In genomic region chr21:34884346-34884929, GRCh38 we compare ENCODE assay signal across 9 cellular contexts.
A peak's percentile ranks its signal among the peaks of the same experiment; 100 is the strongest.
DNase-seq lines count a peak whose midpoint lies in the region; ATAC-seq, FAIRE-seq and TF ChIP-seq lines count a peak whose summit lies in the region.
"Had no signal": no experiment of that assay in that cellular context is flagged by ENCODE, and none has a peak within 500 bp of the region (broad histone marks: within the 10 kb centered on the region; RNA-seq: fewer than 3 reads in every experiment).

No MANE protein-coding gene starts in this region.

- H3K4me1 ChIP-seq in foreskin keratinocyte (peaks cover 32% of the 10 kb centered on the region), tibial artery (peaks cover 0 to 41% (median 17%) of the 10 kb centered on the region in 4 donors)

- no peak for FAIRE-seq in D721Med (lab: Jason Lieb, UNC)

- intact Hi-C loops in tibial artery (cut with DNase I; ENCODE audit: low total_unique reads), result loop anchor here (10.0 kb wide), 2 partner anchors 960 to 1410 kb away; partner anchors contain the start of gene TMEM50B

- no peak for ATAC-seq in activated CD8-positive, alpha-beta T cell treated with anti-CD3 and anti-CD28 coated beads, Interleukin-2, amount 10 ng/mL, durations not matched to agents 7 days and 5 days
- ATAC-seq in foreskin keratinocyte (no peak), GM19455 (IDR thresholded peaks at IDR 0.05; ENCODE audit: unreplicated experiment) (no peak)

- DNase-seq in activated naive CD4-positive, alpha-beta T cell treated with anti-CD3 and anti-CD28 coated beads, Interleukin-2, amount 10 ng/mL, durations not matched to agents 7 days and 5 days, result no peak
- DNase-seq in activated naive CD4-positive, alpha-beta T cell (lab: John Stamatoyannopoulos, UW), result no peak
- DNase-seq in activated CD8-positive, alpha-beta T cell treated with anti-CD3 and anti-CD28 coated beads, Interleukin-2, amount 10 ng/mL, durations not matched to agents 7 days and 5 days, result peak; percentile 16
- no peak for DNase-seq in foreskin keratinocyte
- DNase-seq in tibial artery, result no peak
- no peak for DNase-seq in amniotic stem cell (lab: John Stamatoyannopoulos, UW)
- DNase-seq in D721Med (ENCODE audit: insufficient read length, low spot score), result no peak
- DNase-seq: anterior cingulate cortex had no signal

- H3K27ac Mint-ChIP-seq in activated naive CD4-positive, alpha-beta T cell treated with anti-CD3 and anti-CD28 coated beads, Interleukin-2, amount 10 ng/mL, durations not matched to agents 7 days and 5 days, result no peak overlapping the region
- H3K27ac Mint-ChIP-seq in activated CD8-positive, alpha-beta T cell treated with anti-CD3 and anti-CD28 coated beads, Interleukin-2, amount 10 ng/mL, durations not matched to agents 7 days and 5 days, result no peak overlapping the region

- peak overlapping the region; percentile 66 to 67 for H3K4me3 ChIP-seq in tibial artery

- H3K9me3 Mint-ChIP-seq in activated naive CD4-positive, alpha-beta T cell treated with anti-CD3 and anti-CD28 coated beads, Interleukin-2, amount 10 ng/mL, durations not matched to agents 7 days and 5 days, result no peaks in the 10 kb centered on the region
- H3K9me3 Mint-ChIP-seq in activated CD8-positive, alpha-beta T cell treated with anti-CD3 and anti-CD28 coated beads, Interleukin-2, amount 10 ng/mL, durations not matched to agents 7 days and 5 days (ENCODE audit: insufficient read depth), result no peaks in the 10 kb centered on the region

- H3K27me3 ChIP-seq in foreskin keratinocyte (no peaks in the 10 kb centered on the region), tibial artery (peaks cover 0 to 23% of the 10 kb centered on the region in 2 donors)

- H3K36me3 Mint-ChIP-seq in activated naive CD4-positive, alpha-beta T cell treated with anti-CD3 and anti-CD28 coated beads, Interleukin-2, amount 10 ng/mL, durations not matched to agents 7 days and 5 days, result peaks cover 24% of the 10 kb centered on the region
- H3K36me3 Mint-ChIP-seq in activated CD8-positive, alpha-beta T cell treated with anti-CD3 and anti-CD28 coated beads, Interleukin-2, amount 10 ng/mL, durations not matched to agents 7 days and 5 days (ENCODE audit: low read depth), result peaks cover 6% of the 10 kb centered on the region

- CTCF ChIA-PET in activated naive CD4-positive, alpha-beta T cell treated with anti-CD3 and anti-CD28 coated beads, Interleukin-2, amount 10 ng/mL, durations not matched to agents 7 days and 5 days (lab: Charles Lee), result interaction anchor here (1.1 to 4.1 kb wide), 2 partner anchors 138 to 139 kb away, joined by 4 to 18 read pairs; no protein-coding TSS in a partner anchor
- CTCF ChIA-PET in activated CD8-positive, alpha-beta T cell treated with anti-CD3 and anti-CD28 coated beads, Interleukin-2, amount 10 ng/mL, durations not matched to agents 7 days and 5 days (lab: Charles Lee), result interaction anchor here (1.0 to 1.8 kb wide), 4 partner anchors 77 to 516 kb away, joined by 3 to 4 read pairs (median 4); no protein-coding TSS in a partner anchor

- no peak for TF ChIP-seq CTCF in foreskin keratinocyte (conservative IDR thresholded peaks at IDR 0.05)
- TF ChIP-seq CTCF in tibial artery (IDR thresholded peaks at IDR 0.05), result no peak
- TF ChIP-seq CTCF in D721Med (IDR thresholded peaks at IDR 0.05; ENCODE audit: insufficient read depth, missing control alignments), result no peak

- POLR2A ChIA-PET in activated CD8-positive, alpha-beta T cell treated with anti-CD3 and anti-CD28 coated beads, Interleukin-2, amount 10 ng/mL, durations not matched to agents 7 days and 5 days (lab: Charles Lee), result no interaction called here

- H3K27ac ChIP-seq in foreskin keratinocyte (peak overlapping the region; percentile 75), tibial artery (peak overlapping the region; percentile 61 to 80)

- peaks cover 70% of the 10 kb centered on the region for H3K4me1 Mint-ChIP-seq in activated naive CD4-positive, alpha-beta T cell treated with anti-CD3 and anti-CD28 coated beads, Interleukin-2, amount 10 ng/mL, durations not matched to agents 7 days and 5 days
- peaks cover 39% of the 10 kb centered on the region for H3K4me1 Mint-ChIP-seq in activated CD8-positive, alpha-beta T cell treated with anti-CD3 and anti-CD28 coated beads, Interleukin-2, amount 10 ng/mL, durations not matched to agents 7 days and 5 days (ENCODE audit: low read depth)

- H3K4me3 Mint-ChIP-seq in activated naive CD4-positive, alpha-beta T cell treated with anti-CD3 and anti-CD28 coated beads, Interleukin-2, amount 10 ng/mL, durations not matched to agents 7 days and 5 days, result peak overlapping the region; percentile 39
- no peak overlapping the region for H3K4me3 Mint-ChIP-seq in activated CD8-positive, alpha-beta T cell treated with anti-CD3 and anti-CD28 coated beads, Interleukin-2, amount 10 ng/mL, durations not matched to agents 7 days and 5 days

- no peaks in the 10 kb centered on the region for H3K9me3 ChIP-seq in tibial artery

- H3K27me3 Mint-ChIP-seq in activated naive CD4-positive, alpha-beta T cell treated with anti-CD3 and anti-CD28 coated beads, Interleukin-2, amount 10 ng/mL, durations not matched to agents 7 days and 5 days, result no peaks in the 10 kb centered on the region
- peaks cover 2% of the 10 kb centered on the region for H3K27me3 Mint-ChIP-seq in activated CD8-positive, alpha-beta T cell treated with anti-CD3 and anti-CD28 coated beads, Interleukin-2, amount 10 ng/mL, durations not matched to agents 7 days and 5 days (ENCODE audit: low read depth)

- peaks cover 0 to 7% (median 0%) of the 10 kb centered on the region in 3 donors for H3K36me3 ChIP-seq in tibial artery
